ENCODE assay signal across 14 cellular contexts in the genomic region with DNA sequence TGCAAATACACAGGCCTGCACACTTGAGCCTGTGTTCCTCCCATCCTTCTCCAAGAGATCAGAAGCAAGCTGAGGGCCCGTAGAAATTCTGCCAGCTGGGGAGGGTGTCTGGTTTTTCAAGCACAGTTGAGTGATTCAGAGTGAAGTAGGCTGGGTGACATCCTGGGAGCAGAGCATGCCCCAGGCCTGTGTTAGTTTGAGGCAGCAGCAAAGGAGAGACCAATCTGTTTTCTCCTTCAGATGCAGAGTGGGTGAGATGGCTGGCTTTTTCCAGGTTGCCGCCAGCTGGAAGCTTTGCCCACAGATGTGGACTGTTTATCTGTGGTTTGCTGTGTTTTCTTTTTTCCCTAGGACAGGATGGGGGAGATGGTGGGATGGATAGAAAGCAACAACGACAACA.
DNase-seq lines count a peak whose midpoint lies in the region; ATAC-seq and TF ChIP-seq lines count a peak whose summit lies in the region.
"Had no signal": no experiment of that assay in that cellular context is flagged by ENCODE, and none has a peak within 500 bp of the region (broad histone marks: within the 10 kb centered on the region; RNA-seq: fewer than 3 reads in every experiment).

No MANE protein-coding gene starts in this region.

- TF ChIP-seq POLR2A in Peyer's patch (IDR thresholded peaks at IDR 0.05), result no peak

- no peaks in the 10 kb centered on the region for H3K9me3 ChIP-seq in Peyer's patch
- H3K9me3 ChIP-seq: body of pancreas had no signal

- H3K27me3 ChIP-seq in Peyer's patch (no peaks in the 10 kb centered on the region), dorsolateral prefrontal cortex (no peaks in the 10 kb centered on the region)
- H3K27me3 ChIP-seq: body of pancreas had no signal

- DNase-seq in AG08395 (ENCODE audit: low spot score) (peak; percentile 66), Peyer's patch (no peak), dorsolateral prefrontal cortex (peak in 8 of 10 donors; percentile 36 to 80 (median 66)), non-pigmented ciliary epithelial cell (ENCODE audit: low read depth) (peak; percentile 32)
- DNase-seq in NK-92 treated with Interleukin-12 subunit alpha and Interleukin-12 subunit beta, amount 100 ng/mL, for 24 hours (lab: John Stamatoyannopoulos, UW), result no peak
- no peak for DNase-seq in activated CD8-positive, alpha-beta memory T cell treated with anti-CD3 and anti-CD28 coated beads, Interleukin-2, amount 10 ng/mL, durations not matched to agents 7 days and 5 days
- DNase-seq: NCI-H1092; stimulated activated CD8-positive, alpha-beta memory T cell treated with anti-CD3 and anti-CD28 coated beads, Interleukin-4, amount 100 ng/mL, for 48 hours had no signal

- CTCF ChIA-PET in activated CD8-positive, alpha-beta memory T cell treated with anti-CD3 and anti-CD28 coated beads, Interleukin-2, amount 10 ng/mL, durations not matched to agents 7 days and 5 days (lab: Charles Lee), result no interaction called here

- H3K4me1 ChIP-seq in Peyer's patch, result no peaks in the 10 kb centered on the region
- H3K4me1 ChIP-seq: body of pancreas had no signal

- peaks cover 15% of the 10 kb centered on the region for H3K4me1 Mint-ChIP-seq in activated CD8-positive, alpha-beta memory T cell treated with anti-CD3 and anti-CD28 coated beads, Interleukin-2, amount 10 ng/mL, durations not matched to agents 7 days and 5 days

- H3K9me3 Mint-ChIP-seq in activated CD8-positive, alpha-beta memory T cell treated with anti-CD3 and anti-CD28 coated beads, Interleukin-2, amount 10 ng/mL, durations not matched to agents 7 days and 5 days (ENCODE audit: low read depth), result no peaks in the 10 kb centered on the region
- H3K9me3 Mint-ChIP-seq: T-helper 1 cell treated with Interleukin-12 subunit alpha and Interleukin-12 subunit beta and Interleukin-4 antibody, amounts not matched to agents 30 μg/mL and 1 μg/mL, for 36 hours had no signal

- intact Hi-C loops in dorsolateral prefrontal cortex (cut with DNase I), result loop anchor here in 1 of 2 donors (2.0 to 10.0 kb wide), 2 partner anchors 17 to 129 kb away; a partner anchor contains a TSS

- H3K4me3 ChIP-seq in Peyer's patch, result no peak overlapping the region
- no peak overlapping the region for H3K4me3 ChIP-seq in dorsolateral prefrontal cortex
- H3K4me3 ChIP-seq: body of pancreas, skin epidermis had no signal

- TF ChIP-seq CTCF in Peyer's patch (IDR thresholded peaks at IDR 0.05), result no peak
- TF ChIP-seq CTCF in dorsolateral prefrontal cortex (IDR thresholded peaks at IDR 0.05 in 54 of 56, conservative IDR thresholded peaks at IDR 0.05 in 2 of 56; ENCODE audit: low read depth in 1 of 56, partially characterized antibody in 56 of 56), result no peak

- H3K27ac ChIP-seq in Peyer's patch (peak overlapping the region; percentile 5 to 43 (median 19)), dorsolateral prefrontal cortex (peak overlapping the region in 45 of 59 donors; percentile 3 to 84 (median 65))
- H3K27ac ChIP-seq: body of pancreas, C4-2B had no signal

- H3K27ac Mint-ChIP-seq in activated CD8-positive, alpha-beta memory T cell treated with anti-CD3 and anti-CD28 coated beads, Interleukin-2, amount 10 ng/mL, durations not matched to agents 7 days and 5 days, result no peak overlapping the region

- no peak overlapping the region for H3K4me3 Mint-ChIP-seq in activated CD8-positive, alpha-beta memory T cell treated with anti-CD3 and anti-CD28 coated beads, Interleukin-2, amount 10 ng/mL, durations not matched to agents 7 days and 5 days
- H3K4me3 Mint-ChIP-seq: T-helper 1 cell treated with Interleukin-12 subunit alpha and Interleukin-12 subunit beta and Interleukin-4 antibody, amounts not matched to agents 30 μg/mL and 1 μg/mL, for 36 hours had no signal

- ATAC-seq in GM18511 (IDR thresholded peaks at IDR 0.05; ENCODE audit: unreplicated experiment), result no peak
- no peak for ATAC-seq in activated CD8-positive, alpha-beta memory T cell treated with anti-CD3 and anti-CD28 coated beads, Interleukin-2, amount 10 ng/mL, durations not matched to agents 7 days and 5 days
- ATAC-seq in GM21717 (IDR thresholded peaks at IDR 0.05; ENCODE audit: unreplicated experiment), result no peak
- ATAC-seq: body of pancreas had no signal

- no peaks in the 10 kb centered on the region for H3K27me3 Mint-ChIP-seq in activated CD8-positive, alpha-beta memory T cell treated with anti-CD3 and anti-CD28 coated beads, Interleukin-2, amount 10 ng/mL, durations not matched to agents 7 days and 5 days

- no peaks in the 10 kb centered on the region for H3K36me3 ChIP-seq in Peyer's patch

- H3K36me3 Mint-ChIP-seq in activated CD8-positive, alpha-beta memory T cell treated with anti-CD3 and anti-CD28 coated beads, Interleukin-2, amount 10 ng/mL, durations not matched to agents 7 days and 5 days, result peaks cover 33% of the 10 kb centered on the region

Comparison
In these comparisons a context has a peak if more than half of its experiments do, and no peak if none do; other contexts are left out.
1. DNase-seq: peak in AG08395 (single experiment), dorsolateral prefrontal cortex (8 of 10) and non-pigmented ciliary epithelial cell (single experiment); none in Peyer's patch (0 of 3), NK-92 treated with Interleukin-12 subunit alpha and Interleukin-12 subunit beta, amount 100 ng/mL, for 24 hours (single experiment) and activated CD8-positive, alpha-beta memory T cell treated with anti-CD3 and anti-CD28 coated beads, Interleukin-2, amount 10 ng/mL, durations not matched to agents 7 days and 5 days (single experiment).